Comparison of ENCODE assay signal across 8 cellular contexts in the genomic region with DNA sequence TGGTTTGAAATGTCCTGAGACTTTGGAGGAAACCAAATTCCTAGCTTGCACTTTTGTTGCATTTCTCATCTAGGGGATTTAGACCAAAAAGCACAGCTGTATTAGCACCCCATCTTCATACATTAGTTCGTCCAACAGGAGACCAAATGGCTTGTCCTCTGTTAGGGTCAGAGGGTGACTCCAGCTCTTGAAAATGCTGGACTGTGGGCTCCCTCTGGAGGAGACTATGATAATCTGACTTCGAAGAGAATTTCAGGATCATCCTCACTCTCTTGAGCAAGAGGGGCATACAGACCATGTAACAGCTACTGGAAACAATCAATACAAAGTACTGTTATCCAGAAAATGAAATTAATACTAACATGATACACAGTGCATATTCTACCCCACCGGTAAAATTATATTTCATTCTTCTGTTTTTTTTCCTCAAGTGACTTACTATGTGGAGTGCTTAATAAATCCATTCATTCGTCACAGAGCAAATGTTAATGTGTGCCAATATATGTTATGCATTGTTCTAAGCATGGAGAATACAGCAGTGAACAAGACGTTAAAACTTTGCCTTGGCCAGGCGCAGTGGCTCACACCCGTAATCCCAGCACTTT.
A peak's percentile ranks its signal among the peaks of the same experiment; 100 is the strongest.
DNase-seq lines count a peak whose midpoint lies in the region; ATAC-seq and TF ChIP-seq lines count a peak whose summit lies in the region.

No MANE protein-coding gene starts in this region.

- H3K36me3 Mint-ChIP-seq in T-helper 17 cell (ENCODE audit: low read depth), result no peaks in the 10 kb centered on the region

- H3K4me1 Mint-ChIP-seq in T-helper 17 cell, result peaks cover 3% of the 10 kb centered on the region

- H3K4me3 ChIP-seq in NB4 (ENCODE audit: low read depth, low read length) (no peak overlapping the region), kidney epithelial cell (ENCODE audit: low read depth, low read length) (no peak overlapping the region)

- H3K36me3 ChIP-seq in kidney epithelial cell (ENCODE audit: control insufficient read depth, insufficient read depth, low read length), result no peaks in the 10 kb centered on the region

- TF ChIP-seq POLR2A in NB4 (IDR thresholded peaks at IDR 0.05; ENCODE audit: extremely low read depth, insufficient read length), result no peak

- H3K27me3 ChIP-seq in kidney epithelial cell (ENCODE audit: control insufficient read depth, insufficient read depth, low read length), result no peaks in the 10 kb centered on the region

- TF ChIP-seq CTCF in NB4 (IDR thresholded peaks at IDR 0.05; ENCODE audit: low read depth, low read length), result peak; percentile 57
- peak; percentile 56 for TF ChIP-seq CTCF in kidney epithelial cell (IDR thresholded peaks at IDR 0.05; ENCODE audit: insufficient read depth, low read length, poor library complexity, severe bottlenecking)

- DNase-seq in activated effector memory CD4-positive, alpha-beta T cell treated with anti-CD3 and anti-CD28 coated beads, Interleukin-2, amount 50 U/mL, for 16 hours, result peak; percentile 70
- no peak for DNase-seq in activated effector memory CD4-positive, alpha-beta T cell treated with Interleukin-2 at 50 U/mL for 16 hours
- DNase-seq in NB4 (ENCODE audit: low read depth) (peak; percentile 79), T-helper 17 cell (peak; percentile 13 to 24 (median 14)), cerebellar cortex (ENCODE audit: low spot score) (peak; percentile 86), kidney epithelial cell (ENCODE audit: low read depth) (peak; percentile 19), GF-D8 (lab: John Stamatoyannopoulos, UW) (no peak)
- peak; percentile 12 to 13 for DNase-seq in stimulated activated CD4-positive, alpha-beta T cell treated with anti-CD3 and anti-CD28 coated beads, Interleukin-2, amount 100 ng/mL, for 48 hours

- H3K4me3 Mint-ChIP-seq in T-helper 17 cell, result no peak overlapping the region

- peak; percentile 86 for ATAC-seq in T-helper 17 cell

- H3K9me3 ChIP-seq in T-helper 17 cell (ENCODE audit: control insufficient read depth, low read length, poor library complexity, severe bottlenecking), result no peaks in the 10 kb centered on the region

- H3K27ac Mint-ChIP-seq in T-helper 17 cell, result no peak overlapping the region

- H3K27me3 Mint-ChIP-seq in T-helper 17 cell, result peaks cover 14% of the 10 kb centered on the region

Comparison
In these comparisons a context has a peak if more than half of its experiments do, and no peak if none do; other contexts are left out.
1. DNase-seq: peak in activated effector memory CD4-positive, alpha-beta T cell treated with anti-CD3 and anti-CD28 coated beads, Interleukin-2, amount 50 U/mL, for 16 hours (single experiment), NB4 (single experiment), T-helper 17 cell (3 of 3), cerebellar cortex (single experiment), kidney epithelial cell (single experiment) and stimulated activated CD4-positive, alpha-beta T cell treated with anti-CD3 and anti-CD28 coated beads, Interleukin-2, amount 100 ng/mL, for 48 hours (2 of 2); none in activated effector memory CD4-positive, alpha-beta T cell treated with Interleukin-2 at 50 U/mL for 16 hours (single experiment) and GF-D8 (single experiment).